ENCODE assay signal across 1 cellular context in genomic region chr17:75113798-75114551, GRCh38.
TF ChIP-seq lines count a peak whose summit lies in the region.

No MANE protein-coding gene starts in this region.

TF ChIP-seq in K562, 482 proteins besides CTCF, POLR2A, EP300 and RAD21 (continued from another document and continues in another):
- TF ChIP-seq HINFP (tag; conservative IDR thresholded peaks at IDR 0.05; ENCODE audit: low read depth) (peak; percentile 80), DLX4 (CRISPR knock-in tag; IDR thresholded peaks at IDR 0.05) (no peak), MTF1 (CRISPR knock-in tag; IDR thresholded peaks at IDR 0.05; ENCODE audit: borderline replicate concordance) (no peak), ZNF583 (CRISPR knock-in tag; IDR thresholded peaks at IDR 0.05) (no peak), MTA2 (IDR thresholded peaks at IDR 0.05; ENCODE audit: low read depth) (no peak), POLR2B (IDR thresholded peaks at IDR 0.05; ENCODE audit: low read depth, partially characterized antibody) (peak; percentile 17), SNIP1 (IDR thresholded peaks at IDR 0.05; ENCODE audit: low read depth) (no peak), ZKSCAN1 (IDR thresholded peaks at IDR 0.05; ENCODE audit: low read depth, low read length) (0 out of 2 replicates have a peak, but pooled peaks have one; percentile 23), NCOA6 (IDR thresholded peaks at IDR 0.05) (no peak), EGR1 (conservative IDR thresholded peaks at IDR 0.05) (peak; percentile 30; the same call in 1 of the 2 replicates), SIRT6 (IDR thresholded peaks at IDR 0.05; ENCODE audit: low read depth, low read length) (no peak), ZNF609 (CRISPR knock-in tag; IDR thresholded peaks at IDR 0.05; ENCODE audit: borderline replicate concordance) (no peak), SMAD2 (IDR thresholded peaks at IDR 0.05; ENCODE audit: low read depth, low read length) (no peak), ZNF592 (IDR thresholded peaks at IDR 0.05) (peak; percentile 87), MLX (CRISPR knock-in tag; conservative IDR thresholded peaks at IDR 0.05) (no peak), CBX8 (IDR thresholded peaks at IDR 0.05; ENCODE audit: borderline replicate concordance, extremely low read depth, low read depth, low read length, poor library complexity, severe bottlenecking) (no peak), ZBTB34 (CRISPR knock-in tag; IDR thresholded peaks at IDR 0.05) (no peak), SRF (CRISPR knock-in tag; IDR thresholded peaks at IDR 0.05) (no peak), HDAC3 (IDR thresholded peaks at IDR 0.05; ENCODE audit: borderline replicate concordance, partially characterized antibody) (no peak), RFX5 (IDR thresholded peaks at IDR 0.05; ENCODE audit: low read depth, low read length) (no peak), SRSF3 (IDR thresholded peaks at IDR 0.05; ENCODE audit: insufficient read depth, low read length) (no peak), ZFP1 (CRISPR knock-in tag; IDR thresholded peaks at IDR 0.05) (no peak), NR1H2 (CRISPR knock-in tag; IDR thresholded peaks at IDR 0.05) (no peak), RBFOX2 (IDR thresholded peaks at IDR 0.05; ENCODE audit: low read depth, low read length) (peak; percentile 73), IRF1 (CRISPR knock-in tag; IDR thresholded peaks at IDR 0.05; ENCODE audit: borderline replicate concordance) (no peak), LARP7 (IDR thresholded peaks at IDR 0.05) (no peak), TCFL5 (CRISPR knock-in tag; conservative IDR thresholded peaks at IDR 0.05) (no peak), PHB2 (IDR thresholded peaks at IDR 0.05; ENCODE audit: low read depth) (no peak), CCNT2 (IDR thresholded peaks at IDR 0.05; ENCODE audit: borderline replicate concordance, extremely low read depth, insufficient read length, low read depth, low read length) (no peak), MYNN (IDR thresholded peaks at IDR 0.05) (peak; percentile 37; the same call in 1 of the 2 replicates), MYNN (CRISPR knock-in tag; IDR thresholded peaks at IDR 0.05) (no peak), CBFA2T3 (IDR thresholded peaks at IDR 0.05) (no peak), E2F6 (IDR thresholded peaks at IDR 0.05; ENCODE audit: borderline replicate concordance in 1 of 2, extremely low read depth in 1 of 2, insufficient read depth in 1 of 2, insufficient read length in 1 of 2, low read depth in 1 of 2, low read length in 1 of 2, poor library complexity in 1 of 2, severe bottlenecking in 1 of 2) (no peak), TRIM28 (IDR thresholded peaks at IDR 0.05) (peak; percentile 32; the same call in 1 of the 2 replicates), TEAD4 (IDR thresholded peaks at IDR 0.05; ENCODE audit: low read length) (peak; percentile 21; the same call in 1 of the 2 replicates), TEAD4 (CRISPR knock-in tag; IDR thresholded peaks at IDR 0.05; ENCODE audit: borderline replicate concordance) (no peak), ZMIZ1 (IDR thresholded peaks at IDR 0.05; ENCODE audit: low read depth in 2 of 2, low read length in 2 of 2) (no peak), FUS (optimal IDR thresholded peaks at IDR 0.05; ENCODE audit: low read depth, low read length) (no peak), CREM (IDR thresholded peaks at IDR 0.05; ENCODE audit: low read depth) (peak; percentile 60)
